11 cellular contexts compared by ENCODE assay signal in the genomic region with DNA sequence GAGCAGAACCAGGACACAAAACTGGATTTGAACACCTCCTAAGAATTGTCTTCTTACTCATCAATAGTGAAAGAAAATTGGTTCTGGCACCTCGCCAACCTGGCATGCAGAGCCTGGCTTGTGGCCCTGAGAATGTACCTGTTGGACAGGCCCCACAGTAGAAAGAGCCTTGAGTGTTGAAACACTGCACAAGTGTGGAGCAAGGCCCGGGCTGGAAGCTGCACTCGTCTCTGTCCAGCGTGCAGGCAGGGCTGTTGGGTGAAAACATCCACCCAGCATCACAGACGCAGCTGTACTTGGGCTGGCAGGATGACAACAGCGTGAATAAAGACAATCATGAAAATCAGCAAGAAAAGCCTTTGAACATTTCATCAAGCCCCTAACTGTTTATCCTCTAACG. TPM values are rescaled to one million over a fixed set of nuclear protein-coding genes. Genes with fewer than 3 reads are reported as not detected.
DNase-seq lines count a peak whose midpoint lies in the region; ATAC-seq and TF ChIP-seq lines count a peak whose summit lies in the region.
"Had no signal": no experiment of that assay in that cellular context is flagged by ENCODE, and none has a peak within 500 bp of the region (broad histone marks: within the 10 kb centered on the region; RNA-seq: fewer than 3 reads in every experiment).

No MANE protein-coding gene starts in this region.

- in situ Hi-C loops in gastrocnemius medialis (cut with MboI; ENCODE audit: low sequenced_read_pairs in 4 of 4): no loop called here

- no peaks in the 10 kb centered on the region for H3K27me3 Mint-ChIP-seq in glutamatergic neuron (ENCODE audit: unreplicated experiment)

- H3K36me3 Mint-ChIP-seq in glutamatergic neuron (ENCODE audit: unreplicated experiment): peaks cover 4% of the 10 kb centered on the region

- H3K27me3 ChIP-seq in RWPE2 (ENCODE audit: insufficient read depth, poor library complexity, severe bottlenecking) (no peaks in the 10 kb centered on the region), gastrocnemius medialis (no peaks in the 10 kb centered on the region)
- H3K27me3 ChIP-seq: foreskin keratinocyte, ovary, SJSA1 had no signal

- H3K4me1 Mint-ChIP-seq in glutamatergic neuron (ENCODE audit: low read depth, unreplicated experiment): peaks cover 14% of the 10 kb centered on the region

- peak; percentile 53 for DNase-seq in GM04504 (ENCODE audit: low read depth)
- no peak for DNase-seq in RWPE2 (ENCODE audit: low spot score)
- no peak for DNase-seq in glutamatergic neuron
- peak; percentile 23 to 47 for DNase-seq in gastrocnemius medialis
- no peak for DNase-seq in NCI-H69 (lab: John Stamatoyannopoulos, UW)
- DNase-seq in OCI-M1 (lab: John Stamatoyannopoulos, UW): no peak

- H3K4me3 ChIP-seq in RWPE2 (ENCODE audit: severe bottlenecking): no peak overlapping the region
- H3K4me3 ChIP-seq in gastrocnemius medialis: no peak overlapping the region
- H3K4me3 ChIP-seq: ovary, SJSA1 had no signal

- H3K9me3 Mint-ChIP-seq in glutamatergic neuron (ENCODE audit: unreplicated experiment): peaks cover 6% of the 10 kb centered on the region

- TF ChIP-seq POLR2A in gastrocnemius medialis (IDR thresholded peaks at IDR 0.05): no peak

- H3K4me1 ChIP-seq in RWPE2 (ENCODE audit: insufficient read depth, poor library complexity, severe bottlenecking): peaks cover 20% of the 10 kb centered on the region
- no peaks in the 10 kb centered on the region for H3K4me1 ChIP-seq in gastrocnemius medialis

- peak overlapping the region; percentile 2 for H3K4me3 Mint-ChIP-seq in glutamatergic neuron (ENCODE audit: unreplicated experiment)

- ATAC-seq in RWPE2 (ENCODE audit: low read depth) (no peak), gastrocnemius medialis (no peak), HG03460 (IDR thresholded peaks at IDR 0.05; ENCODE audit: unreplicated experiment) (no peak), GM18517 (IDR thresholded peaks at IDR 0.05; ENCODE audit: unreplicated experiment) (no peak)

- no peaks in the 10 kb centered on the region for H3K36me3 ChIP-seq in RWPE2 (ENCODE audit: low read depth)
- no peaks in the 10 kb centered on the region for H3K36me3 ChIP-seq in gastrocnemius medialis
- H3K36me3 ChIP-seq: ovary, SJSA1 had no signal

- no peak for TF ChIP-seq CTCF in RWPE2 (IDR thresholded peaks at IDR 0.05; ENCODE audit: poor library complexity, severe bottlenecking)
- TF ChIP-seq CTCF in glutamatergic neuron (IDR thresholded peaks at IDR 0.05; ENCODE audit: partially characterized antibody, unreplicated experiment): no peak
- TF ChIP-seq CTCF in gastrocnemius medialis (IDR thresholded peaks at IDR 0.05 in 4 of 5, conservative IDR thresholded peaks at IDR 0.05 in 1 of 5): no peak

- H3K9me3 ChIP-seq in RWPE2 (ENCODE audit: severe bottlenecking) (no peaks in the 10 kb centered on the region), gastrocnemius medialis (no peaks in the 10 kb centered on the region)
- H3K9me3 ChIP-seq: ovary, SJSA1 had no signal

- H3K27ac ChIP-seq in RWPE2 (ENCODE audit: poor library complexity, severe bottlenecking) (peak overlapping the region; percentile 55), gastrocnemius medialis (no peak overlapping the region)
- H3K27ac ChIP-seq: foreskin keratinocyte, ovary, SJSA1 had no signal

- H3K27ac Mint-ChIP-seq in glutamatergic neuron (ENCODE audit: unreplicated experiment): peak overlapping the region; percentile 2

- intact Hi-C loops in gastrocnemius medialis (cut with DNase I; ENCODE audit: low total_unique reads): no loop called here

RNA-seq across cellular contexts. Expression of a gene that starts 15.7 kb away (rescaled TPM):
- total RNA-seq in glutamatergic neuron (ENCODE audit: unreplicated experiment) (0.32 TPM), gastrocnemius medialis (1 to 10 TPM in 2 of 4 donors, under 1 TPM in 2; 0.27 to 3.6 (median 0.96) TPM)

Comparison
In these comparisons a context has a peak if more than half of its experiments do, and no peak if none do; other contexts are left out.
1. DNase-seq: peak in GM04504 (single experiment) and gastrocnemius medialis (2 of 2); none in RWPE2 (single experiment), glutamatergic neuron (single experiment), NCI-H69 (single experiment) and OCI-M1 (single experiment).